26 cellular contexts compared by ENCODE assay signal in the genomic region with DNA sequence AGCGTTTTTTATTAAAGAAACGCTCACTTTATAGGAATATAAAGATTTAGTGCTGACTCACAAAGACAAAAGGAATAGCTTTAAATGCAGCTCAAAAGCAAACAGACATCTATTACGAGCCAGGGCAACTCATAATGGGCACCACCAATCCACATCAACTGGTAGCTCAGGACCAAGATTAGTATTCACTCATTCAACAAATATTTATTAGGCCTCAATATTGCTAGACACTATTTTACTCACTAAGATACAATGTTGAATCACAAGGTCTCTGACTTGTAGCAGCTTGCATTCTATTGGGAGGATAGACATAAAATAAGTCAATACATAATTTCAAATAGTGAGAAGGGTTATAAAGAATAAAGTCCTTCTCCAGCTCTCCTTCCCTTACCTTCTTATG. TPM values are rescaled to one million over a fixed set of nuclear protein-coding genes. Genes with fewer than 3 reads are reported as not detected.
DNase-seq lines count a peak whose midpoint lies in the region; ATAC-seq, FAIRE-seq and TF ChIP-seq lines count a peak whose summit lies in the region.
"Had no signal": no experiment of that assay in that cellular context is flagged by ENCODE, and none has a peak within 500 bp of the region (broad histone marks: within the 10 kb centered on the region; RNA-seq: fewer than 3 reads in every experiment).

No MANE protein-coding gene starts in this region.

- no peak overlapping the region for H3K4me3 Mint-ChIP-seq in MCF 10A (ENCODE audit: unreplicated experiment)
- H3K4me3 Mint-ChIP-seq: B cell; CD8-positive, alpha-beta memory T cell; GM23338; H9; IgD-negative memory B cell had no signal

- no peaks in the 10 kb centered on the region for H3K79me2 ChIP-seq in mammary epithelial cell (ENCODE audit: insufficient read depth, low read length)

- no peaks in the 10 kb centered on the region for H3K9me3 ChIP-seq in mammary epithelial cell (replicated peaks; ENCODE audit: insufficient read depth, low read length)
- no peaks in the 10 kb centered on the region for H3K9me3 ChIP-seq in mesodermal cell (ENCODE audit: control insufficient read depth, low read length)

- no peak overlapping the region for H3K4me3 ChIP-seq in mammary epithelial cell (replicated peaks in 1 of 3; ENCODE audit: insufficient read depth in 1 of 3, low read depth in 2 of 3, low read length in 3 of 3)
- H3K4me3 ChIP-seq in bronchial epithelial cell (ENCODE audit: low read depth, low read length), result no peak overlapping the region
- H3K4me3 ChIP-seq in mesodermal cell (ENCODE audit: extremely low read depth, insufficient read depth, low read length, poor library complexity, severe bottlenecking), result no peak overlapping the region
- H3K4me3 ChIP-seq: GM23338 had no signal

- H3K9me3 Mint-ChIP-seq in MCF 10A (ENCODE audit: unreplicated experiment), result peaks cover 7% of the 10 kb centered on the region
- H3K9me3 Mint-ChIP-seq: CD8-positive, alpha-beta memory T cell; GM23338; H9; IgD-negative memory B cell had no signal

- dilution Hi-C loops in mammary epithelial cell (cut with HindIII; ENCODE audit: low sequenced_read_pairs), result no loop called here

- H3K27ac ChIP-seq in mammary epithelial cell (ENCODE audit: insufficient read depth, low read depth, low read length) (peak overlapping the region; percentile 71), mesodermal cell (ENCODE audit: low read depth, low read length, severe bottlenecking) (peak overlapping the region; percentile 30)
- H3K27ac ChIP-seq: 22Rv1, C4-2B, KMS-11 had no signal

- no peaks in the 10 kb centered on the region for H3K27me3 Mint-ChIP-seq in MCF 10A (ENCODE audit: insufficient read depth, unreplicated experiment)

- POLR2A ChIA-PET in MCF 10A (lab: Yijun Ruan, JAX), result interaction anchor here (1.3 kb wide), 1 partner anchor 8 kb away, joined by 6 read pairs; a partner anchor contains a TSS

- no TSS peak for BruUV-seq in mammary epithelial cell (replicated peaks; lab: Mats Ljungman, UMichigan)
- BruUV-seq in MCF 10A (replicated peaks; lab: Mats Ljungman, UMichigan), result no TSS peak

- no peak for ATAC-seq in GM18520 (IDR thresholded peaks at IDR 0.05; ENCODE audit: unreplicated experiment)
- no peak for ATAC-seq in HG02970 (IDR thresholded peaks at IDR 0.05; ENCODE audit: low FRiP score, unreplicated experiment)

- H4K20me1 ChIP-seq in mammary epithelial cell (ENCODE audit: insufficient read depth, low read length), result no peaks in the 10 kb centered on the region

- in situ Hi-C loops in mammary epithelial cell (cut with MboI; ENCODE audit: low sequenced_read_pairs in 2 of 2), result no loop called here

- H3K4me1 ChIP-seq in mammary epithelial cell (ENCODE audit: insufficient read depth, low read length) (peaks cover 11% of the 10 kb centered on the region), mesodermal cell (ENCODE audit: control insufficient read depth, insufficient read depth, low read length, poor library complexity, severe bottlenecking) (peaks cover 12% of the 10 kb centered on the region)

- H2AFZ ChIP-seq in mammary epithelial cell (ENCODE audit: low read depth, low read length), result peak overlapping the region; percentile 61

- CTCF ChIA-PET in mammary epithelial cell (lab: Charles Lee; ENCODE audit: low non-redundant PET) (interaction anchor here (1.0 kb wide), 1 partner anchor 9 kb away, joined by 4 read pairs; no protein-coding TSS in a partner anchor), MCF 10A (lab: Yijun Ruan, JAX) (no interaction called here)

- H3K27me3 ChIP-seq in mammary epithelial cell (ENCODE audit: insufficient read depth, low read length) (no peaks in the 10 kb centered on the region), bronchial epithelial cell (ENCODE audit: control insufficient read depth, insufficient read depth, low read length) (no peaks in the 10 kb centered on the region)

- 50% methylated on average over 3 of the region's 3 CpGs for WGBS in mammary epithelial cell (ENCODE audit: low coverage, missing lambda C conversion rate)
- WGBS in mesodermal cell (ENCODE audit: insufficient coverage in 2 of 2), 2 experiments, result 80% methylated on average over 1 of the region's 3 CpGs; no CpG with 5 or more reads in 1 of the 2 experiments

- no peak overlapping the region for H3K9ac ChIP-seq in mammary epithelial cell (ENCODE audit: insufficient read depth, low read length)
- H3K9ac ChIP-seq: KMS-11 had no signal

- intact Hi-C loops in mammary epithelial cell (cut with micrococcal nuclease) (loop anchor here (10.0 kb wide), 2 partner anchors 197 to 267 kb away; no protein-coding TSS in a partner anchor), MCF 10A (cut with micrococcal nuclease) (no loop called here)

- peak overlapping the region; percentile 59 for H3K4me2 ChIP-seq in mammary epithelial cell (ENCODE audit: insufficient read depth, low read depth, low read length)
- H3K4me2 ChIP-seq: GM23338, KMS-11 had no signal

- no peak for FAIRE-seq in bronchial epithelial cell (lab: Jason Lieb, UNC)

- no peak for TF ChIP-seq CTCF in mammary epithelial cell (conservative IDR thresholded peaks at IDR 0.05 in 1 of 2, IDR thresholded peaks at IDR 0.05 in 1 of 2; ENCODE audit: extremely low read depth in 1 of 2, insufficient read depth in 1 of 2, low read depth in 1 of 2, low read length in 2 of 2)
- no peak for TF ChIP-seq CTCF in MCF 10A (IDR thresholded peaks at IDR 0.05; ENCODE audit: unreplicated experiment)
- no peak for TF ChIP-seq CTCF in bronchial epithelial cell (IDR thresholded peaks at IDR 0.05; ENCODE audit: insufficient read depth, low read length, severe bottlenecking)

- H3K27ac Mint-ChIP-seq in MCF 10A (ENCODE audit: low read depth, unreplicated experiment), result no peak overlapping the region
- H3K27ac Mint-ChIP-seq: B cell; CD8-positive, alpha-beta memory T cell; GM23338; H9; IgD-negative memory B cell had no signal

- H3K36me3 Mint-ChIP-seq in MCF 10A (ENCODE audit: insufficient read depth, unreplicated experiment), result no peaks in the 10 kb centered on the region
- H3K36me3 Mint-ChIP-seq: CD8-positive, alpha-beta memory T cell; IgD-negative memory B cell had no signal

- peaks cover 6% of the 10 kb centered on the region for H3K4me1 Mint-ChIP-seq in MCF 10A (ENCODE audit: insufficient read depth, unreplicated experiment)
- H3K4me1 Mint-ChIP-seq: B cell, IgD-negative memory B cell had no signal

- H3K36me3 ChIP-seq in mammary epithelial cell (ENCODE audit: insufficient read depth, low read length) (no peaks in the 10 kb centered on the region), bronchial epithelial cell (ENCODE audit: control insufficient read depth, insufficient read depth, low read length) (no peaks in the 10 kb centered on the region), mesodermal cell (ENCODE audit: control insufficient read depth, insufficient read depth, low read length) (no peaks in the 10 kb centered on the region)

- DNase-seq in mammary epithelial cell, result peak; percentile 90
- no peak for DNase-seq in MCF 10A (ENCODE audit: unreplicated experiment)
- peak; percentile 96 for DNase-seq in bronchial epithelial cell (ENCODE audit: low read depth)
- no peak for DNase-seq in NCI-H510A (lab: John Stamatoyannopoulos, UW)
- DNase-seq: Calu3; CD8-positive, alpha-beta memory T cell; DND-41; H9; NCI-H1092; NCI-H1417 treated with DMSO at 0.1 percent for 48 hours; NCI-H1694 treated with DMSO at 0.1 percent for 48 hours; NCI-H2081 treated with DMSO at 0.1 percent for 48 hours; NCI-H2171 treated with DMSO at 0.1 percent for 48 hours; NCI-H345; NCI-H524; NCI-H748 treated with DMSO at 0.1 percent for 48 hours; Right ventricle myocardium superior had no signal

RNA-seq across cellular contexts. Expression of a gene that starts 8.0 kb away (rescaled TPM):
- total RNA-seq in mammary epithelial cell (10 to 100 TPM; 54.4 to 97.4 TPM), MCF 10A (2022) (44.1 and 55.8 TPM in 2 replicates), bronchial epithelial cell (78.9 and 85.0 TPM in 2 replicates)
- 17.9 TPM for polyA plus RNA-seq in mammary epithelial cell
- 33.9 TPM for polyA minus RNA-seq in mammary epithelial cell
- polyA plus RNA-seq in mesodermal cell (2013, experiment 1 of 2), result 146 TPM
- 157 TPM for polyA plus RNA-seq in mesodermal cell (2013, experiment 2 of 2)

Comparison
In these comparisons a context has a peak if more than half of its experiments do, and no peak if none do; other contexts are left out.
1. DNase-seq: peak in mammary epithelial cell (single experiment) and bronchial epithelial cell (single experiment); none in MCF 10A (single experiment) and NCI-H510A (single experiment).